ENCODE assay signal across 1 cellular context in genomic region chr12:131194166-131194565, GRCh38.
TF ChIP-seq lines count a peak whose summit lies in the region.

No MANE protein-coding gene starts in this region.

TF ChIP-seq in K562, 482 proteins besides CTCF, POLR2A, EP300 and RAD21 (continued from another document and continues in another):
- TF ChIP-seq PRDM10 (IDR thresholded peaks at IDR 0.05; ENCODE audit: partially characterized antibody): peak; percentile 69
- TF ChIP-seq CBX3 (IDR thresholded peaks at IDR 0.05; ENCODE audit: borderline replicate concordance in 1 of 2, low read length in 2 of 2): peak in 1 of 2 experiments; percentile 89; a peak in 2 of 3 replicates
- TF ChIP-seq FOS (IDR thresholded peaks at IDR 0.05; ENCODE audit: extremely low read depth, insufficient read length): peak; percentile 87
- no peak for TF ChIP-seq NFIX (CRISPR knock-in tag; IDR thresholded peaks at IDR 0.05; ENCODE audit: low read depth)
- peak; percentile 88 for TF ChIP-seq CBFA2T2 (conservative IDR thresholded peaks at IDR 0.05)
- peak; percentile 99 for TF ChIP-seq RAD51 (IDR thresholded peaks at IDR 0.05; ENCODE audit: borderline replicate concordance, low read depth)
- TF ChIP-seq SIX5 (IDR thresholded peaks at IDR 0.05; ENCODE audit: borderline replicate concordance in 1 of 2, insufficient read depth in 1 of 2, low read depth in 1 of 2, low read length in 2 of 2): peak; percentile 60 to 64; a peak in 3 of 4 replicates
- peak; percentile 40; the same call in 1 of the 2 replicates for TF ChIP-seq MYC (IDR thresholded peaks at IDR 0.05; ENCODE audit: low read depth, low read length)
- TF ChIP-seq MYC (CRISPR knock-in tag; IDR thresholded peaks at IDR 0.05; ENCODE audit: borderline replicate concordance, low read depth): no peak
- TF ChIP-seq TFE3 (CRISPR knock-in tag; IDR thresholded peaks at IDR 0.05): peak; percentile 82
- TF ChIP-seq L3MBTL2 (IDR thresholded peaks at IDR 0.05): peak; percentile 40; the same call in 1 of the 2 replicates
- no peak for TF ChIP-seq PYGO2 (tag; IDR thresholded peaks at IDR 0.05)
- TF ChIP-seq ZNF717 (CRISPR knock-in tag; IDR thresholded peaks at IDR 0.05): no peak
- TF ChIP-seq SREBF2 (CRISPR knock-in tag; IDR thresholded peaks at IDR 0.05): no peak
- no peak for TF ChIP-seq VEZF1 (CRISPR knock-in tag; IDR thresholded peaks at IDR 0.05)
- no peak for TF ChIP-seq NKRF (IDR thresholded peaks at IDR 0.05; ENCODE audit: borderline replicate concordance)
- 0 out of 4 replicates have a peak, but pooled peaks of 1 of the 2 experiments have one; percentile 33 for TF ChIP-seq TEAD1 (CRISPR knock-in tag; IDR thresholded peaks at IDR 0.05)
- no peak for TF ChIP-seq RBM34 (IDR thresholded peaks at IDR 0.05; ENCODE audit: borderline replicate concordance, insufficient read depth, low read length)
- 0 out of 4 replicates have a peak, but pooled peaks of 1 of the 2 experiments have one; percentile 29 for TF ChIP-seq KDM4B (IDR thresholded peaks at IDR 0.05; ENCODE audit: borderline replicate concordance in 2 of 2, low read depth in 1 of 2)
- TF ChIP-seq ARNT (IDR thresholded peaks at IDR 0.05): 0 out of 4 replicates have a peak, but pooled peaks of 1 of the 2 experiments have one; percentile 35
- TF ChIP-seq USF2 (CRISPR knock-in tag; IDR thresholded peaks at IDR 0.05): peak; percentile 99
- peak; percentile 66; the same call in 1 of the 2 replicates for TF ChIP-seq NFRKB (IDR thresholded peaks at IDR 0.05; ENCODE audit: low read depth)
- TF ChIP-seq KDM2B (CRISPR knock-in tag; IDR thresholded peaks at IDR 0.05): no peak
- peak; percentile 41 for TF ChIP-seq TAF1 (IDR thresholded peaks at IDR 0.05; ENCODE audit: control insufficient read depth, extremely low read depth, insufficient read depth, low read length, severe bottlenecking)
- no peak for TF ChIP-seq KLF13 (tag; IDR thresholded peaks at IDR 0.05; ENCODE audit: borderline replicate concordance, low read depth)
- TF ChIP-seq RB1 (IDR thresholded peaks at IDR 0.05; ENCODE audit: low read depth): no peak
- TF ChIP-seq MTF1 (CRISPR knock-in tag; IDR thresholded peaks at IDR 0.05; ENCODE audit: borderline replicate concordance): no peak
- TF ChIP-seq NR2C2 (CRISPR knock-in tag; IDR thresholded peaks at IDR 0.05): no peak
- TF ChIP-seq NR2C2 (tag; IDR thresholded peaks at IDR 0.05): peak; percentile 46; the same call in 1 of the 2 replicates
- no peak for TF ChIP-seq NELFE (IDR thresholded peaks at IDR 0.05; ENCODE audit: insufficient read depth, insufficient read length)
- no peak for TF ChIP-seq TCF7 (IDR thresholded peaks at IDR 0.05; ENCODE audit: borderline replicate concordance)
- peak; percentile 67; the same call in 1 of the 2 replicates for TF ChIP-seq DIDO1 (tag; IDR thresholded peaks at IDR 0.05; ENCODE audit: low read depth)
- TF ChIP-seq DLX4 (CRISPR knock-in tag; IDR thresholded peaks at IDR 0.05): no peak
- no peak for TF ChIP-seq ZNF146 (CRISPR knock-in tag; IDR thresholded peaks at IDR 0.05; ENCODE audit: unreplicated experiment)
- no peak for TF ChIP-seq ZZZ3 (IDR thresholded peaks at IDR 0.05)
- peak; percentile 32; the same call in 1 of the 2 replicates for TF ChIP-seq MAX (CRISPR knock-in tag; IDR thresholded peaks at IDR 0.05)
- no peak for TF ChIP-seq ZNF282 (CRISPR knock-in tag; IDR thresholded peaks at IDR 0.05)
- TF ChIP-seq NR2C1 (IDR thresholded peaks at IDR 0.05): no peak
- TF ChIP-seq NR2C1 (tag; IDR thresholded peaks at IDR 0.05): peak; percentile 54
- TF ChIP-seq PHF20 (IDR thresholded peaks at IDR 0.05; ENCODE audit: partially characterized antibody): peak; percentile 75
- no peak for TF ChIP-seq CEBPG (CRISPR knock-in tag; IDR thresholded peaks at IDR 0.05)
- no peak for TF ChIP-seq CEBPG (tag; conservative IDR thresholded peaks at IDR 0.05 in 1 of 2, IDR thresholded peaks at IDR 0.05 in 1 of 2)
- no peak for TF ChIP-seq SOX6 (IDR thresholded peaks at IDR 0.05)
- peak in 1 of 2 experiments; percentile 48; a peak in 2 of 4 replicates for TF ChIP-seq NRF1 (conservative IDR thresholded peaks at IDR 0.05 in 1 of 2, IDR thresholded peaks at IDR 0.05 in 1 of 2)
- TF ChIP-seq TCF7L2 (IDR thresholded peaks at IDR 0.05; ENCODE audit: low read depth, low read length): no peak
- no peak for TF ChIP-seq CREB1 (IDR thresholded peaks at IDR 0.05)
- TF ChIP-seq CREB1 (CRISPR knock-in tag; IDR thresholded peaks at IDR 0.05): no peak
- TF ChIP-seq FOXJ3 (CRISPR knock-in tag; IDR thresholded peaks at IDR 0.05): no peak
- no peak for TF ChIP-seq ZNF75A (CRISPR knock-in tag; IDR thresholded peaks at IDR 0.05)
- TF ChIP-seq NFXL1 (CRISPR knock-in tag; IDR thresholded peaks at IDR 0.05): no peak
- TF ChIP-seq TCF15 (CRISPR knock-in tag; IDR thresholded peaks at IDR 0.05): no peak
- TF ChIP-seq XRCC4 (IDR thresholded peaks at IDR 0.05; ENCODE audit: extremely low read depth, insufficient read depth, insufficient read length): no peak
- no peak for TF ChIP-seq TRIM25 (IDR thresholded peaks at IDR 0.05; ENCODE audit: borderline replicate concordance)
- peak in 1 of 2 experiments; percentile 89 for TF ChIP-seq AFF1 (IDR thresholded peaks at IDR 0.05; ENCODE audit: low read depth in 1 of 2, partially characterized antibody in 2 of 2)
